ENCODE assay signal across 8 cellular contexts in genomic region chr7:140546947-140547346, GRCh38.
"Had no signal": no experiment of that assay in that cellular context is flagged by ENCODE, and none has a peak within 500 bp of the region (broad histone marks: within the 10 kb centered on the region; RNA-seq: fewer than 3 reads in every experiment).

No MANE protein-coding gene starts in this region.

- DNase-seq: GM23248, GOT3, HFFc6, IMR-90 had no signal

- H3K36me3 ChIP-seq: HAP-1 had no signal

- FAIRE-seq: K562 had no signal

- ATAC-seq: HCT116, K562 had no signal

- H3K4me3 ChIP-seq: GM23248, HAP-1, K562 had no signal

- H3K9me3 ChIP-seq: HAP-1 had no signal

- H3K27ac ChIP-seq: GM23248, HL-60 had no signal
